8 cellular contexts compared by ENCODE assay signal in the genomic region with DNA sequence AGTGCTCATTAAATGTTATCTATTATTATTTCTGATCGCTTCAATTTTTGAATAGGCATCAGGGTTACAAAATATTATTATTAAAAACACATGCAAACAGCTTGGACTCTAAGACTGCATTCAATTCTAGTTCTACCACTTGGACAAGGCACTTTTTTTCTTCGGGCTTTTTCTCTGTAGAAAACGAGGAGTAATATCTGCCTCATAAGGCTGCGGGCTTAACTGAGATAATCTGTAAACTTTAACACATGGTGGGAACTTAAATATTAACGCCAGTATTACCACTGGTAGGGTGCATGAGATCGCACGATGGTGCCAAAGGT. TPM values are rescaled to one million over a fixed set of nuclear protein-coding genes. Genes with fewer than 3 reads are reported as not detected.
DNase-seq lines count a peak whose midpoint lies in the region; ATAC-seq and TF ChIP-seq lines count a peak whose summit lies in the region.

No MANE protein-coding gene starts in this region.

- peaks cover 10% of the 10 kb centered on the region for H3K36me3 Mint-ChIP-seq in activated T-helper 17 cell treated with anti-CD3 and anti-CD28 coated beads, Interleukin-2, amount 50 U/mL, for 72 hours (ENCODE audit: low read depth)

- DNase-seq in inferior parietal cortex (ENCODE audit: extremely low spot score) (peak; percentile 60), testis (no peak), kidney tubule cell (ENCODE audit: low spot score) (no peak), NCI-H2107 treated with DMSO at 0.1 percent for 48 hours (lab: John Stamatoyannopoulos, UW; ENCODE audit: unreplicated experiment) (no peak)

- peak overlapping the region; percentile 57 to 68 for H3K27ac ChIP-seq in testis

- no peaks in the 10 kb centered on the region for H3K4me1 ChIP-seq in testis

- no peak for TF ChIP-seq CTCF in testis (IDR thresholded peaks at IDR 0.05)

- no peak for TF ChIP-seq POLR2A in GM18505 (IDR thresholded peaks at IDR 0.05; ENCODE audit: borderline replicate concordance, extremely low read depth, insufficient read depth, insufficient read length)
- TF ChIP-seq POLR2A in testis (IDR thresholded peaks at IDR 0.05): no peak

- H3K36me3 ChIP-seq in testis (ENCODE audit: low read depth, missing control alignments): no peaks in the 10 kb centered on the region

- no peaks in the 10 kb centered on the region for H3K9me3 Mint-ChIP-seq in activated T-helper 17 cell treated with anti-CD3 and anti-CD28 coated beads, Interleukin-2, amount 50 U/mL, for 72 hours

- WGBS in testis, 2 donors: 3 to 7% methylated on average over 7 of the region's 7 CpGs

- no peaks in the 10 kb centered on the region for H3K9me3 ChIP-seq in testis

- H3K4me3 Mint-ChIP-seq in activated T-helper 17 cell treated with anti-CD3 and anti-CD28 coated beads, Interleukin-2, amount 50 U/mL, for 72 hours: peak overlapping the region; percentile 97

- H3K27me3 ChIP-seq in testis: no peaks in the 10 kb centered on the region

- H3K27ac Mint-ChIP-seq in activated T-helper 17 cell treated with anti-CD3 and anti-CD28 coated beads, Interleukin-2, amount 50 U/mL, for 72 hours: peak overlapping the region; percentile 97

- intact Hi-C loops in testis (cut with DNase I; ENCODE audit: low total_unique reads): no loop called here

- H3K4me3 ChIP-seq in testis: peak overlapping the region; percentile 63 to 87

- H3K4me1 Mint-ChIP-seq in activated T-helper 17 cell treated with anti-CD3 and anti-CD28 coated beads, Interleukin-2, amount 50 U/mL, for 72 hours: peaks cover 24% of the 10 kb centered on the region

- no peaks in the 10 kb centered on the region for H3K27me3 Mint-ChIP-seq in activated T-helper 17 cell treated with anti-CD3 and anti-CD28 coated beads, Interleukin-2, amount 50 U/mL, for 72 hours

- peak; percentile 29 for ATAC-seq in GM18505 (IDR thresholded peaks at IDR 0.05; ENCODE audit: unreplicated experiment)
- ATAC-seq in HG02885 (IDR thresholded peaks at IDR 0.05; ENCODE audit: poor library complexity, unreplicated experiment): peak; percentile 34
- peak; percentile 32 for ATAC-seq in activated T-helper 17 cell treated with anti-CD3 and anti-CD28 coated beads, Interleukin-2, amount 50 U/mL, for 72 hours (replicated peaks)
- ATAC-seq in GM18873 (IDR thresholded peaks at IDR 0.05; ENCODE audit: low FRiP score, unreplicated experiment): no peak

RNA-seq across cellular contexts. Expression of gene SPDL1, which starts 0.5 kb away (rescaled TPM):
- total RNA-seq in activated T-helper 17 cell treated with anti-CD3 and anti-CD28 coated beads, Interleukin-2, amount 50 U/mL, for 72 hours: 10 to 100 TPM; 22.8 to 38.4 TPM
- total RNA-seq in testis: 10 to 100 TPM; 28.3 to 52.6 TPM
- 36.8 TPM for polyA plus RNA-seq in testis (ENCODE audit: insufficient read depth, low read depth, low replicate concordance)

RNA-seq across cellular contexts. Expression of gene DOCK2, which starts 54.0 kb away (rescaled TPM):
- 100 to 1,000 TPM; 229 to 244 TPM for total RNA-seq in activated T-helper 17 cell treated with anti-CD3 and anti-CD28 coated beads, Interleukin-2, amount 50 U/mL, for 72 hours
- 1 to 10 TPM; 6.8 to 8.9 TPM for total RNA-seq in testis
- polyA plus RNA-seq in testis (ENCODE audit: insufficient read depth, low read depth, low replicate concordance): 7.3 TPM

Comparison
In these comparisons a context has a peak if more than half of its experiments do, and no peak if none do; other contexts are left out.
1. RNA of gene DOCK2, which starts 54.0 kb away (total RNA-seq): 229 to 244 TPM in activated T-helper 17 cell treated with anti-CD3 and anti-CD28 coated beads, Interleukin-2, amount 50 U/mL, for 72 hours; 6.8 to 8.9 TPM in testis; every median in the first group is over 10 times any median in the second.